Comparison of ENCODE assay signal across 8 cellular contexts in genomic region chr2:20446917-20447436, GRCh38. TPM values are rescaled to one million over a fixed set of nuclear protein-coding genes. Genes with fewer than 3 reads are reported as not detected.
DNase-seq lines count a peak whose midpoint lies in the region; ATAC-seq and TF ChIP-seq lines count a peak whose summit lies in the region.

Gene RHOB (plus strand): TSS chr2:20447074. CDS start chr2:20447466, 392 bp downstream.

- H3K27ac Mint-ChIP-seq in activated CD4-positive, alpha-beta T cell treated with anti-CD3 and anti-CD28 coated beads, Interleukin-2, amount 10 ng/mL, durations not matched to agents 7 days and 5 days = no peak within 1 kb of the TSS

- no peaks in the 10 kb centered on the region for H3K27me3 ChIP-seq in layer of hippocampus (ENCODE audit: control insufficient read depth, insufficient read depth, low read length)

- TF ChIP-seq POLR2A in GM19193 (IDR thresholded peaks at IDR 0.05; ENCODE audit: extremely low read depth, insufficient read depth, insufficient read length) = peak; percentile 99

- peak within 1 kb of the TSS; percentile 96 for H3K4me3 ChIP-seq in coronary artery

- H3K36me3 Mint-ChIP-seq in activated CD4-positive, alpha-beta T cell treated with anti-CD3 and anti-CD28 coated beads, Interleukin-2, amount 10 ng/mL, durations not matched to agents 7 days and 5 days (ENCODE audit: low read depth) = no peaks in the 10 kb centered on the region

- TF ChIP-seq CTCF in coronary artery (IDR thresholded peaks at IDR 0.05) = no peak

- peak; percentile 98 for ATAC-seq in HG03432 (IDR thresholded peaks at IDR 0.05; ENCODE audit: unreplicated experiment)

- DNase-seq in AG20443 (ENCODE audit: low spot score) = peak; percentile 99
- peak; percentile 96 for DNase-seq in NCI-H510A treated with DMSO at 0.1 percent for 48 hours (lab: John Stamatoyannopoulos, UW)
- DNase-seq in activated CD4-positive, alpha-beta T cell treated with anti-CD3 and anti-CD28 coated beads, Interleukin-2, amount 10 ng/mL, durations not matched to agents 7 days and 5 days = peak; percentile 88
- peak; percentile 99 for DNase-seq in coronary artery (ENCODE audit: low spot score)
- peak; percentile 61 to 84 (median 76) for DNase-seq in stimulated activated CD4-positive, alpha-beta T cell treated with anti-CD3 and anti-CD28 coated beads, Interleukin-1b, Interleukin-23, amount 100 ng/mL, for 24 hours (ENCODE audit: low read depth in 4 of 4, low spot score in 1 of 4)

- peaks cover 53% of the 10 kb centered on the region for H3K27me3 Mint-ChIP-seq in activated CD4-positive, alpha-beta T cell treated with anti-CD3 and anti-CD28 coated beads, Interleukin-2, amount 10 ng/mL, durations not matched to agents 7 days and 5 days

- peak within 1 kb of the TSS; percentile 68 for H3K4me3 Mint-ChIP-seq in activated CD4-positive, alpha-beta T cell treated with anti-CD3 and anti-CD28 coated beads, Interleukin-2, amount 10 ng/mL, durations not matched to agents 7 days and 5 days

- CTCF ChIA-PET in activated CD4-positive, alpha-beta T cell treated with anti-CD3 and anti-CD28 coated beads, Interleukin-2, amount 10 ng/mL, durations not matched to agents 7 days and 5 days (lab: Charles Lee) = interaction anchor here (0.6 to 2.2 kb wide), 13 partner anchors 10 to 516 kb away, joined by 3 to 21 read pairs (median 4); partner anchors contain the start of gene HS1BP3

- POLR2A ChIA-PET in activated CD4-positive, alpha-beta T cell treated with anti-CD3 and anti-CD28 coated beads, Interleukin-2, amount 10 ng/mL, durations not matched to agents 7 days and 5 days (lab: Charles Lee) = interaction anchor here (0.6 to 1.5 kb wide), 4 partner anchors 10 to 82 kb away, joined by 3 to 5 read pairs (median 4); no protein-coding TSS in a partner anchor

- no peaks in the 10 kb centered on the region for H3K9me3 Mint-ChIP-seq in activated CD4-positive, alpha-beta T cell treated with anti-CD3 and anti-CD28 coated beads, Interleukin-2, amount 10 ng/mL, durations not matched to agents 7 days and 5 days

- H3K27ac ChIP-seq in coronary artery = peak within 1 kb of the TSS; percentile 96 to 98
- peak within 1 kb of the TSS; percentile 98 for H3K27ac ChIP-seq in layer of hippocampus (ENCODE audit: low read depth, low read length)

- peaks cover 7% of the 10 kb centered on the region for H3K4me1 Mint-ChIP-seq in activated CD4-positive, alpha-beta T cell treated with anti-CD3 and anti-CD28 coated beads, Interleukin-2, amount 10 ng/mL, durations not matched to agents 7 days and 5 days

RNA-seq across cellular contexts. Expression of gene RHOB, which starts in this region (rescaled TPM):
- total RNA-seq in activated CD4-positive, alpha-beta T cell treated with anti-CD3 and anti-CD28 coated beads, Interleukin-2, amount 10 ng/mL, durations not matched to agents 7 days and 5 days = under 1 TPM; 0.52 to 0.67 TPM

Comparison
In these comparisons a context has a peak if more than half of its experiments do, and no peak if none do; other contexts are left out.
1. Peak in every context shown above with its lines: DNase-seq, ATAC-seq, H3K4me3 ChIP-seq and H3K27ac ChIP-seq.
2. Peak in DNase-seq in activated CD4-positive, alpha-beta T cell treated with anti-CD3 and anti-CD28 coated beads, Interleukin-2, amount 10 ng/mL, durations not matched to agents 7 days and 5 days; RNA of the gene not detected or under 1 TPM.